In the genomic region with DNA sequence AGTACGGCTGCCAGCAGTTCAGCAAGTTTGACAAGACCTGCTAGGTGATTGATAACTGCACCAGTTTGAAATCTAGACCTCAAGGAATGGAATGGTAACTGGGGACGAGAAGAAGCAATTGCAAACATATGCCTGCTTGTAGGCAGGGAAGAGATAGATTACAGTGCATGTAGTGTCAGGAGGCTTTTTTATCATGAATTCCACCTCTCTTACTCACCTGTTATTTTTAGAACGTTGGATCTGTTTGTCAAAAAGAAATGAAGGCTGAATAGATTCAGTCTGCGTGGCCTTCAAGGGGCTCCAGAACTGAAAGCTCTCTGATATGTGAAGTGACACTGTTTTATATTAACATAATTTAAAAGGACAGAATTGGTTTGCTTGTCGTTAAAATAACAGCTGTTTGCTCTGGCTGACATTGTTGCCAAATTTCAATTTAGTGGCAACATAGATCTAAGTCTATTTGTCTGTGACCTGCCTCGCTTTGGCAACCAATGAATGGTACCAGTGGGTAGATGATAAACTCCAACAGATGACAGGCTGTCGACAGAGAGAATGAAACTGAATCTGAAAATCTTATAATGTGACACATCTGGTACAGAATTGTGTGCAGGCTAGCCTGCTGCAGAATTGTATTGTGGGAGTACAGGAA, we compare ENCODE assay signal across 8 cellular contexts.
DNase-seq lines count a peak whose midpoint lies in the region; ATAC-seq, FAIRE-seq and TF ChIP-seq lines count a peak whose summit lies in the region.
"Had no signal": no experiment of that assay in that cellular context is flagged by ENCODE, and none has a peak within 500 bp of the region (broad histone marks: within the 10 kb centered on the region; RNA-seq: fewer than 3 reads in every experiment).

No MANE protein-coding gene starts in this region.

- no peaks in the 10 kb centered on the region for H3K27me3 ChIP-seq in HAP-1 (ENCODE audit: low read depth)
- no peaks in the 10 kb centered on the region for H3K27me3 ChIP-seq in esophagus squamous epithelium

- H3K36me3 ChIP-seq in HAP-1 (replicated peaks) (no peaks in the 10 kb centered on the region), esophagus squamous epithelium (no peaks in the 10 kb centered on the region)

- peak; percentile 14 for DNase-seq in GM18507 (ENCODE audit: extremely low spot score, insufficient read length, low read depth)
- DNase-seq in LoVo (ENCODE audit: low spot score): peak; percentile 15
- peak; percentile 58 for DNase-seq in epithelial cell of esophagus (ENCODE audit: low read depth)
- peak; percentile 52 for DNase-seq in putamen (ENCODE audit: low spot score)
- no peak for DNase-seq in HAP-1 (ENCODE audit: low spot score in 2 of 2)
- no peak for DNase-seq in esophagus squamous epithelium (lab: John Stamatoyannopoulos, UW)

- in situ Hi-C loops in HAP-1 (cut with MboI; ENCODE audit: low sequenced_read_pairs): no loop called here

- TF ChIP-seq CTCF in epithelial cell of esophagus (IDR thresholded peaks at IDR 0.05; ENCODE audit: insufficient read depth, low read depth, low read length, missing control alignments) (no peak), esophagus squamous epithelium (IDR thresholded peaks at IDR 0.05) (no peak)

- TF ChIP-seq POLR2A in esophagus squamous epithelium (IDR thresholded peaks at IDR 0.05): no peak

- intact Hi-C loops in esophagus squamous epithelium (cut with DNase I): no loop called here

- H3K27ac ChIP-seq in esophagus squamous epithelium: no peak overlapping the region
- H3K27ac ChIP-seq: skin epidermis had no signal

- H3K4me1 ChIP-seq in HAP-1: peaks cover 17% of the 10 kb centered on the region
- peaks cover 0 to 12% (median 2%) of the 10 kb centered on the region in 3 donors for H3K4me1 ChIP-seq in esophagus squamous epithelium

- peak; percentile 90 for FAIRE-seq in GM18507 (lab: Jason Lieb, UNC)

- WGBS in esophagus squamous epithelium, 2 donors: 25 to 35% methylated on average over 7 of the region's 7 CpGs

- H3K4me3 ChIP-seq in epithelial cell of esophagus (ENCODE audit: low read length) (no peak overlapping the region), HAP-1 (no peak overlapping the region), esophagus squamous epithelium (no peak overlapping the region)
- H3K4me3 ChIP-seq: skin epidermis had no signal

- ATAC-seq in GM21717 (IDR thresholded peaks at IDR 0.05; ENCODE audit: unreplicated experiment): peak; percentile 99

- no peaks in the 10 kb centered on the region for H3K9me3 ChIP-seq in HAP-1
- no peaks in the 10 kb centered on the region for H3K9me3 ChIP-seq in esophagus squamous epithelium

Comparison
In these comparisons a context has a peak if more than half of its experiments do, and no peak if none do; other contexts are left out.
1. DNase-seq: peak in GM18507 (single experiment), LoVo (single experiment), epithelial cell of esophagus (single experiment) and putamen (single experiment); none in HAP-1 (0 of 2) and esophagus squamous epithelium (single experiment).